ENCODE assay signal across 12 cellular contexts in genomic region chr10:91210014-91210413, GRCh38. TPM values are rescaled to one million over a fixed set of nuclear protein-coding genes. Genes with fewer than 3 reads are reported as not detected.
DNase-seq lines count a peak whose midpoint lies in the region; ATAC-seq and TF ChIP-seq lines count a peak whose summit lies in the region.
"Had no signal": no experiment of that assay in that cellular context is flagged by ENCODE, and none has a peak within 500 bp of the region (broad histone marks: within the 10 kb centered on the region; RNA-seq: fewer than 3 reads in every experiment).

No MANE protein-coding gene starts in this region.

- H3K4me3 Mint-ChIP-seq in activated CD8-positive, alpha-beta T cell treated with anti-CD3 and anti-CD28 coated beads for 36 hours = no peak overlapping the region
- no peak overlapping the region for H3K4me3 Mint-ChIP-seq in activated CD8-positive, alpha-beta T cell treated with anti-CD3 and anti-CD28 coated beads, Interleukin-2, amount 10 ng/mL, durations not matched to agents 7 days and 5 days
- no peak overlapping the region for H3K4me3 Mint-ChIP-seq in stimulated activated effector memory CD8-positive, alpha-beta T cell treated with anti-CD3 and anti-CD28 coated beads, Interleukin-12 subunit alpha, Interleukin-12 subunit beta, amount 100 ng/mL, for 72 hours

- H3K9me3 Mint-ChIP-seq in activated CD8-positive, alpha-beta T cell treated with anti-CD3 and anti-CD28 coated beads for 36 hours = no peaks in the 10 kb centered on the region
- H3K9me3 Mint-ChIP-seq in activated CD8-positive, alpha-beta T cell treated with anti-CD3 and anti-CD28 coated beads, Interleukin-2, amount 10 ng/mL, durations not matched to agents 7 days and 5 days (ENCODE audit: insufficient read depth) = no peaks in the 10 kb centered on the region
- no peaks in the 10 kb centered on the region for H3K9me3 Mint-ChIP-seq in stimulated activated effector memory CD8-positive, alpha-beta T cell treated with anti-CD3 and anti-CD28 coated beads, Interleukin-12 subunit alpha, Interleukin-12 subunit beta, amount 100 ng/mL, for 72 hours

- peaks cover 62% of the 10 kb centered on the region for H3K4me1 Mint-ChIP-seq in activated CD8-positive, alpha-beta T cell treated with anti-CD3 and anti-CD28 coated beads for 36 hours (ENCODE audit: low read depth)
- peaks cover 36% of the 10 kb centered on the region for H3K4me1 Mint-ChIP-seq in activated CD8-positive, alpha-beta T cell treated with anti-CD3 and anti-CD28 coated beads, Interleukin-2, amount 10 ng/mL, durations not matched to agents 7 days and 5 days (ENCODE audit: low read depth)
- peaks cover 61% of the 10 kb centered on the region for H3K4me1 Mint-ChIP-seq in stimulated activated effector memory CD8-positive, alpha-beta T cell treated with anti-CD3 and anti-CD28 coated beads, Interleukin-12 subunit alpha, Interleukin-12 subunit beta, amount 100 ng/mL, for 72 hours

- H3K36me3 Mint-ChIP-seq in activated CD8-positive, alpha-beta T cell treated with anti-CD3 and anti-CD28 coated beads for 36 hours (ENCODE audit: low read depth) = no peaks in the 10 kb centered on the region
- peaks cover 3% of the 10 kb centered on the region for H3K36me3 Mint-ChIP-seq in activated CD8-positive, alpha-beta T cell treated with anti-CD3 and anti-CD28 coated beads, Interleukin-2, amount 10 ng/mL, durations not matched to agents 7 days and 5 days (ENCODE audit: low read depth)
- H3K36me3 Mint-ChIP-seq in stimulated activated effector memory CD8-positive, alpha-beta T cell treated with anti-CD3 and anti-CD28 coated beads, Interleukin-12 subunit alpha, Interleukin-12 subunit beta, amount 100 ng/mL, for 72 hours = no peaks in the 10 kb centered on the region

- peak; percentile 15 for ATAC-seq in activated CD8-positive, alpha-beta T cell treated with anti-CD3 and anti-CD28 coated beads for 36 hours
- no peak for ATAC-seq in activated CD8-positive, alpha-beta T cell treated with anti-CD3 and anti-CD28 coated beads, Interleukin-2, amount 10 ng/mL, durations not matched to agents 7 days and 5 days
- ATAC-seq in HG03432 (IDR thresholded peaks at IDR 0.05; ENCODE audit: unreplicated experiment) (peak; percentile 5), HG03097 (IDR thresholded peaks at IDR 0.05; ENCODE audit: low FRiP score, unreplicated experiment) (no peak), GM19351 (IDR thresholded peaks at IDR 0.05; ENCODE audit: unreplicated experiment) (no peak)
- peak; percentile 20 for ATAC-seq in stimulated activated effector memory CD8-positive, alpha-beta T cell treated with anti-CD3 and anti-CD28 coated beads, Interleukin-12 subunit alpha, Interleukin-12 subunit beta, amount 100 ng/mL, for 72 hours
- ATAC-seq: foreskin keratinocyte had no signal

- H3K27me3 Mint-ChIP-seq in activated CD8-positive, alpha-beta T cell treated with anti-CD3 and anti-CD28 coated beads for 36 hours = no peaks in the 10 kb centered on the region
- no peaks in the 10 kb centered on the region for H3K27me3 Mint-ChIP-seq in activated CD8-positive, alpha-beta T cell treated with anti-CD3 and anti-CD28 coated beads, Interleukin-2, amount 10 ng/mL, durations not matched to agents 7 days and 5 days (ENCODE audit: low read depth)

- CTCF ChIA-PET in activated CD8-positive, alpha-beta T cell treated with anti-CD3 and anti-CD28 coated beads for 36 hours (lab: Charles Lee) = no interaction called here
- CTCF ChIA-PET in activated CD8-positive, alpha-beta T cell treated with anti-CD3 and anti-CD28 coated beads, Interleukin-2, amount 10 ng/mL, durations not matched to agents 7 days and 5 days (lab: Charles Lee) = interaction anchor here (0.6 to 2.3 kb wide), 6 partner anchors 9 to 297 kb away, joined by 3 to 9 read pairs (median 4); no protein-coding TSS in a partner anchor

- TF ChIP-seq CTCF in activated CD8-positive, alpha-beta T cell treated with anti-CD3 and anti-CD28 coated beads for 36 hours (IDR thresholded peaks at IDR 0.05) = no peak

- no peak for DNase-seq in activated CD8-positive, alpha-beta T cell treated with anti-CD3 and anti-CD28 coated beads for 36 hours
- DNase-seq in activated CD8-positive, alpha-beta T cell treated with anti-CD3 and anti-CD28 coated beads, Interleukin-2, amount 10 ng/mL, durations not matched to agents 7 days and 5 days = no peak
- DNase-seq in NCI-H345 treated with DMSO at 0.1 percent for 48 hours (lab: John Stamatoyannopoulos, UW; ENCODE audit: unreplicated experiment) = peak; percentile 85
- DNase-seq in stimulated activated effector memory CD8-positive, alpha-beta T cell treated with anti-CD3 and anti-CD28 coated beads, Interleukin-12 subunit alpha, Interleukin-12 subunit beta, amount 100 ng/mL, for 72 hours (ENCODE audit: low spot score in 2 of 2) = no peak
- DNase-seq in NCI-H2227 treated with DMSO at 0.1 percent for 48 hours (lab: John Stamatoyannopoulos, UW) = no peak
- DNase-seq: activated effector memory CD4-positive, alpha-beta T cell treated with anti-CD3 and anti-CD28 coated beads, Interleukin-2, amount 50 U/mL, for 16 hours; effector memory CD4-positive, alpha-beta T cell; foreskin keratinocyte; NCI-H1048 had no signal

- POLR2A ChIA-PET in activated CD8-positive, alpha-beta T cell treated with anti-CD3 and anti-CD28 coated beads for 36 hours (lab: Charles Lee) = no interaction called here
- POLR2A ChIA-PET in activated CD8-positive, alpha-beta T cell treated with anti-CD3 and anti-CD28 coated beads, Interleukin-2, amount 10 ng/mL, durations not matched to agents 7 days and 5 days (lab: Charles Lee) = interaction anchor here (1.0 to 2.7 kb wide), 2 partner anchors 11 to 46 kb away, joined by 3 to 9 read pairs; no protein-coding TSS in a partner anchor

- no peak overlapping the region for H3K27ac Mint-ChIP-seq in activated CD8-positive, alpha-beta T cell treated with anti-CD3 and anti-CD28 coated beads for 36 hours
- H3K27ac Mint-ChIP-seq in activated CD8-positive, alpha-beta T cell treated with anti-CD3 and anti-CD28 coated beads, Interleukin-2, amount 10 ng/mL, durations not matched to agents 7 days and 5 days = no peak overlapping the region
- H3K27ac Mint-ChIP-seq in stimulated activated effector memory CD8-positive, alpha-beta T cell treated with anti-CD3 and anti-CD28 coated beads, Interleukin-12 subunit alpha, Interleukin-12 subunit beta, amount 100 ng/mL, for 72 hours = no peak overlapping the region

- intact Hi-C loops in activated CD8-positive, alpha-beta T cell treated with anti-CD3 and anti-CD28 coated beads for 36 hours (cut with micrococcal nuclease) = no loop called here

RNA-seq across cellular contexts. Expression of gene PCGF5, which starts 10.4 kb away (rescaled TPM):
- total RNA-seq in activated CD8-positive, alpha-beta T cell treated with anti-CD3 and anti-CD28 coated beads for 36 hours = 10 to 100 TPM; 34.8 to 36.9 TPM
- 10 to 100 TPM; 46.2 to 46.7 TPM for total RNA-seq in activated CD8-positive, alpha-beta T cell treated with anti-CD3 and anti-CD28 coated beads, Interleukin-2, amount 10 ng/mL, durations not matched to agents 7 days and 5 days

Comparison
In these comparisons a context has a peak if more than half of its experiments do, and no peak if none do; other contexts are left out.
1. ATAC-seq: peak in activated CD8-positive, alpha-beta T cell treated with anti-CD3 and anti-CD28 coated beads for 36 hours (single experiment), HG03432 (single experiment) and stimulated activated effector memory CD8-positive, alpha-beta T cell treated with anti-CD3 and anti-CD28 coated beads, Interleukin-12 subunit alpha, Interleukin-12 subunit beta, amount 100 ng/mL, for 72 hours (single experiment); none in activated CD8-positive, alpha-beta T cell treated with anti-CD3 and anti-CD28 coated beads, Interleukin-2, amount 10 ng/mL, durations not matched to agents 7 days and 5 days (single experiment), HG03097 (single experiment) and GM19351 (single experiment).